19 cellular contexts compared by ENCODE assay signal in genomic region chr14:58455593-58456265, GRCh38. TPM values are rescaled to one million over a fixed set of nuclear protein-coding genes. Genes with fewer than 3 reads are reported as not detected.
DNase-seq lines count a peak whose midpoint lies in the region; ATAC-seq and TF ChIP-seq lines count a peak whose summit lies in the region.
"Had no signal": no experiment of that assay in that cellular context is flagged by ENCODE, and none has a peak within 500 bp of the region (broad histone marks: within the 10 kb centered on the region; RNA-seq: fewer than 3 reads in every experiment).

No MANE protein-coding gene starts in this region.

- H3K4me1 Mint-ChIP-seq in T-helper 17 cell, result peaks cover 6% of the 10 kb centered on the region
- no peaks in the 10 kb centered on the region for H3K4me1 Mint-ChIP-seq in type B pancreatic cell (ENCODE audit: unreplicated experiment)
- H3K4me1 Mint-ChIP-seq: stimulated activated memory B cell treated with anti-CD40 and anti-IgM and Interleukin-4, amounts not matched to agents 10 μg/mL and 1 μg/mL and 100 μg/mL, for 72 hours had no signal

- no peaks in the 10 kb centered on the region for H3K9me3 Mint-ChIP-seq in type B pancreatic cell
- H3K9me3 Mint-ChIP-seq: CD4-positive, alpha-beta memory T cell; natural killer cell treated with Interleukin-12 subunit alpha and Interleukin-12 subunit beta and Interleukin-15 and Interleukin-18, amount 100 ng/mL, for 72 hours; stimulated activated memory B cell treated with anti-CD40 and anti-IgM and Interleukin-4, amounts not matched to agents 10 μg/mL and 1 μg/mL and 100 μg/mL, for 72 hours had no signal

- H3K9me3 ChIP-seq in T-helper 17 cell (ENCODE audit: control insufficient read depth, low read length, poor library complexity, severe bottlenecking), result no peaks in the 10 kb centered on the region
- H3K9me3 ChIP-seq: heart right ventricle, left ventricle myocardium inferior had no signal

- DNase-seq in NCI-H146 (lab: John Stamatoyannopoulos, UW) (peak; percentile 3), NCI-H146 treated with DMSO at 0.1 percent for 48 hours (lab: John Stamatoyannopoulos, UW; ENCODE audit: unreplicated experiment) (no peak), T-helper 17 cell (no peak), fibroblast of peridontal ligament (ENCODE audit: extremely low read depth) (peak; percentile 19), type B pancreatic cell (ENCODE audit: extremely low spot score, unreplicated experiment) (no peak)
- DNase-seq in activated T-cell treated with anti-CD3 and anti-CD28 coated beads, Interleukin-2, amount 50 U/mL, for 48 hours, result no peak
- DNase-seq: 8988T; activated gamma-delta T cell treated with Interleukin-2 at 50 U/mL for 16 hours; CD4-positive, alpha-beta memory T cell; heart right ventricle; left ventricle myocardium inferior; NCI-H1694 treated with DMSO at 0.1 percent for 48 hours; Right ventricle myocardium superior; stimulated activated CD4-positive, alpha-beta T cell treated with anti-CD3 and anti-CD28 coated beads, Interleukin-4, amount 100 ng/mL, for 4 hours had no signal

- H3K4me3 Mint-ChIP-seq in T-helper 17 cell (no peak overlapping the region), type B pancreatic cell (no peak overlapping the region)
- H3K4me3 Mint-ChIP-seq: CD4-positive, alpha-beta memory T cell; natural killer cell treated with Interleukin-12 subunit alpha and Interleukin-12 subunit beta and Interleukin-15 and Interleukin-18, amount 100 ng/mL, for 72 hours; stimulated activated memory B cell treated with anti-CD40 and anti-IgM and Interleukin-4, amounts not matched to agents 10 μg/mL and 1 μg/mL and 100 μg/mL, for 72 hours had no signal

- no peaks in the 10 kb centered on the region for H3K27me3 Mint-ChIP-seq in T-helper 17 cell
- H3K27me3 Mint-ChIP-seq in type B pancreatic cell, result no peaks in the 10 kb centered on the region
- H3K27me3 Mint-ChIP-seq: CD4-positive, alpha-beta memory T cell; natural killer cell treated with Interleukin-12 subunit alpha and Interleukin-12 subunit beta and Interleukin-15 and Interleukin-18, amount 100 ng/mL, for 72 hours; stimulated activated memory B cell treated with anti-CD40 and anti-IgM and Interleukin-4, amounts not matched to agents 10 μg/mL and 1 μg/mL and 100 μg/mL, for 72 hours had no signal

- TF ChIP-seq CTCF in type B pancreatic cell (conservative IDR thresholded peaks at IDR 0.05), result no peak

- H3K27ac Mint-ChIP-seq in T-helper 17 cell (peak overlapping the region; percentile 10), type B pancreatic cell (peak overlapping the region; percentile 17)
- H3K27ac Mint-ChIP-seq: natural killer cell treated with Interleukin-12 subunit alpha and Interleukin-12 subunit beta and Interleukin-15 and Interleukin-18, amount 100 ng/mL, for 72 hours; stimulated activated memory B cell treated with anti-CD40 and anti-IgM and Interleukin-4, amounts not matched to agents 10 μg/mL and 1 μg/mL and 100 μg/mL, for 72 hours had no signal

- ATAC-seq in T-helper 17 cell, result no peak
- ATAC-seq in GM18519 (IDR thresholded peaks at IDR 0.05; ENCODE audit: low FRiP score, unreplicated experiment), result no peak
- ATAC-seq in HG03342 (IDR thresholded peaks at IDR 0.05; ENCODE audit: unreplicated experiment), result no peak
- ATAC-seq: heart right ventricle; natural killer cell treated with Interleukin-12 subunit alpha and Interleukin-12 subunit beta and Interleukin-15 and Interleukin-18, amount 100 ng/mL, for 72 hours; stimulated activated memory B cell treated with anti-CD40 and anti-IgM and Interleukin-4, amounts not matched to agents 10 μg/mL and 1 μg/mL and 100 μg/mL, for 72 hours had no signal

- peaks cover 15% of the 10 kb centered on the region for H3K36me3 Mint-ChIP-seq in T-helper 17 cell (ENCODE audit: low read depth)
- peaks cover 18% of the 10 kb centered on the region for H3K36me3 Mint-ChIP-seq in type B pancreatic cell

RNA-seq across cellular contexts. Expression of gene KIAA0586, which starts 28.2 kb away (rescaled TPM):
- 10 to 100 TPM; 23.4 to 29.1 TPM for total RNA-seq in T-helper 17 cell
- 15.6 and 24.1 TPM in 2 replicates for total RNA-seq in type B pancreatic cell (ENCODE audit: low replicate concordance)

RNA-seq across cellular contexts. Expression of gene TIMM9, which starts 28.4 kb away (rescaled TPM):
- 10 to 100 TPM; 28.1 to 31.5 TPM for total RNA-seq in T-helper 17 cell
- 46.0 and 46.8 TPM in 2 replicates for total RNA-seq in type B pancreatic cell (ENCODE audit: low replicate concordance)

RNA-seq across cellular contexts. Expression of gene TOMM20L, which starts 60.0 kb away (rescaled TPM):
- total RNA-seq in T-helper 17 cell (not detected), type B pancreatic cell (ENCODE audit: low replicate concordance) (not detected in 2 replicates)
- total RNA-seq: CD4-positive, alpha-beta memory T cell; H1; heart right ventricle; left ventricle myocardium inferior; natural killer cell treated with Interleukin-12 subunit alpha and Interleukin-12 subunit beta and Interleukin-15 and Interleukin-18, amount 100 ng/mL, for 72 hours; Right ventricle myocardium superior had no signal

Comparison
In these comparisons a context has a peak if more than half of its experiments do, and no peak if none do; other contexts are left out.
1. DNase-seq: peak in NCI-H146 (single experiment) and fibroblast of peridontal ligament (single experiment); none in NCI-H146 treated with DMSO at 0.1 percent for 48 hours (single experiment), T-helper 17 cell (0 of 3), type B pancreatic cell (single experiment) and activated T-cell treated with anti-CD3 and anti-CD28 coated beads, Interleukin-2, amount 50 U/mL, for 48 hours (0 of 2).